Comparison of ENCODE assay signal across 22 cellular contexts in genomic region chr2:15983496-15983895, GRCh38. TPM values are rescaled to one million over a fixed set of nuclear protein-coding genes. Genes with fewer than 3 reads are reported as not detected.
"Had no signal": no experiment of that assay in that cellular context is flagged by ENCODE, and none has a peak within 500 bp of the region (broad histone marks: within the 10 kb centered on the region; RNA-seq: fewer than 3 reads in every experiment).

No MANE protein-coding gene starts in this region.

- DNase-seq: activated CD4-positive, alpha-beta T cell treated with anti-CD3 and anti-CD28 coated beads, Interleukin-2, amount 10 ng/mL, durations not matched to agents 24 days and 14 days; activated CD4-positive, CD25-positive, alpha-beta regulatory T cell; activated CD8-positive, alpha-beta T cell treated with anti-CD3 and anti-CD28 coated beads for 36 hours; activated effector memory CD4-positive, alpha-beta T cell treated with Interleukin-2 at 50 U/mL for 16 hours; activated naive CD4-positive, alpha-beta T cell treated with anti-CD3 and anti-CD28 coated beads, Interleukin-2, amount 10 ng/mL, durations not matched to agents 7 days and 5 days; activated naive CD8-positive, alpha-beta T cell treated with anti-CD3 and anti-CD28 coated beads, Interleukin-2, amount 50 U/mL, for 24 hours; activated T-cell treated with anti-CD3 and anti-CD28 coated beads, Interleukin-2, amount 50 U/mL, for 4 hours; dermis blood vessel endothelial cell; foreskin fibroblast; lower lobe of right lung; spleen; stimulated activated CD8-positive, alpha-beta memory T cell treated with anti-CD3 and anti-CD28 coated beads, Interleukin-4, amount 100 ng/mL, for 48 hours; stimulated activated naive CD4-positive, alpha-beta T cell; T-helper 1 cell; T-helper 9 cell; transverse colon; uterus had no signal

- H3K27ac Mint-ChIP-seq: activated CD4-positive, alpha-beta T cell treated with anti-CD3 and anti-CD28 coated beads, Interleukin-2, amount 10 ng/mL, durations not matched to agents 24 days and 14 days; activated CD8-positive, alpha-beta T cell treated with anti-CD3 and anti-CD28 coated beads for 36 hours; activated naive CD8-positive, alpha-beta T cell treated with anti-CD3 and anti-CD28 coated beads, Interleukin-2, amount 50 U/mL, for 24 hours had no signal

- H3K27me3 Mint-ChIP-seq: activated CD4-positive, alpha-beta T cell treated with anti-CD3 and anti-CD28 coated beads, Interleukin-2, amount 10 ng/mL, durations not matched to agents 24 days and 14 days; activated CD8-positive, alpha-beta T cell treated with anti-CD3 and anti-CD28 coated beads for 36 hours; activated naive CD4-positive, alpha-beta T cell treated with anti-CD3 and anti-CD28 coated beads, Interleukin-2, amount 10 ng/mL, durations not matched to agents 7 days and 5 days; activated naive CD8-positive, alpha-beta T cell treated with anti-CD3 and anti-CD28 coated beads, Interleukin-2, amount 50 U/mL, for 24 hours had no signal

- H3K27ac ChIP-seq: ascending aorta, breast epithelium, epithelial cell of prostate, hepatocyte, lower lobe of right lung, spleen, transverse colon, uterus had no signal

- H3K4me3 Mint-ChIP-seq: activated CD4-positive, alpha-beta T cell treated with anti-CD3 and anti-CD28 coated beads, Interleukin-2, amount 10 ng/mL, durations not matched to agents 24 days and 14 days; activated CD8-positive, alpha-beta T cell treated with anti-CD3 and anti-CD28 coated beads for 36 hours; activated naive CD4-positive, alpha-beta T cell treated with anti-CD3 and anti-CD28 coated beads, Interleukin-2, amount 10 ng/mL, durations not matched to agents 7 days and 5 days; activated naive CD8-positive, alpha-beta T cell treated with anti-CD3 and anti-CD28 coated beads, Interleukin-2, amount 50 U/mL, for 24 hours; activated T-cell treated with anti-CD3 and anti-CD28 coated beads, Interleukin-2, amount 50 U/mL, for 4 hours; nephron had no signal

- ATAC-seq: activated CD8-positive, alpha-beta T cell treated with anti-CD3 and anti-CD28 coated beads for 36 hours; activated naive CD8-positive, alpha-beta T cell treated with anti-CD3 and anti-CD28 coated beads, Interleukin-2, amount 50 U/mL, for 24 hours; activated T-cell treated with anti-CD3 and anti-CD28 coated beads, Interleukin-2, amount 50 U/mL, for 4 hours had no signal

- H3K4me1 Mint-ChIP-seq: activated CD4-positive, alpha-beta T cell treated with anti-CD3 and anti-CD28 coated beads, Interleukin-2, amount 10 ng/mL, durations not matched to agents 24 days and 14 days had no signal

- H3K36me3 Mint-ChIP-seq: activated naive CD4-positive, alpha-beta T cell treated with anti-CD3 and anti-CD28 coated beads, Interleukin-2, amount 10 ng/mL, durations not matched to agents 7 days and 5 days had no signal

- H3K9me3 Mint-ChIP-seq: activated CD4-positive, alpha-beta T cell treated with anti-CD3 and anti-CD28 coated beads, Interleukin-2, amount 10 ng/mL, durations not matched to agents 24 days and 14 days; activated CD8-positive, alpha-beta T cell treated with anti-CD3 and anti-CD28 coated beads for 36 hours; activated naive CD4-positive, alpha-beta T cell treated with anti-CD3 and anti-CD28 coated beads, Interleukin-2, amount 10 ng/mL, durations not matched to agents 7 days and 5 days; activated naive CD8-positive, alpha-beta T cell treated with anti-CD3 and anti-CD28 coated beads, Interleukin-2, amount 50 U/mL, for 24 hours; activated T-cell treated with anti-CD3 and anti-CD28 coated beads, Interleukin-2, amount 50 U/mL, for 4 hours; nephron had no signal

RNA-seq across cellular contexts. Expression of gene MYCN, which starts 43.1 kb away (rescaled TPM):
- total RNA-seq: activated CD4-positive, alpha-beta T cell treated with anti-CD3 and anti-CD28 coated beads, Interleukin-2, amount 10 ng/mL, durations not matched to agents 24 days and 14 days; ascending aorta had no signal
